21 cellular contexts compared by ENCODE assay signal in the genomic region with DNA sequence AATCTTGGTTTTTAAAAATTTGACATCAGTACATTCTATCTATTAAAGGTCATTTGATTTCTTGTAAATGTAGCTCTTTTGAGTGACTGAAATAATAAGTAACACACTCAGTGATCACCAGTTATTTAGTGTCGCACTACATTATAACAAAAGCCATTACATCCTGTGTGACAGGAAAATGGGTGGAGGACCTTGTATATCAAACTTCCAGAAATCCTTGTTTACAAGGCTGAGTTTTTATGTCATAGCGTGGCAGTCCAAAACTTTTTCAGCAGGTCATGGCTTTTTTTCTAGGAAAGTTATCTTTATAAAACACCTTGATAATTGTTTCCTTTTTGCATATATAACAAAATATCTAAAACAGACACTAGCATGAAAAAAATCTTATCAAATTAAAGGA. TPM values are rescaled to one million over a fixed set of nuclear protein-coding genes. Genes with fewer than 3 reads are reported as not detected.
DNase-seq lines count a peak whose midpoint lies in the region; ATAC-seq and TF ChIP-seq lines count a peak whose summit lies in the region.
"Had no signal": no experiment of that assay in that cellular context is flagged by ENCODE, and none has a peak within 500 bp of the region (broad histone marks: within the 10 kb centered on the region; RNA-seq: fewer than 3 reads in every experiment).

No MANE protein-coding gene starts in this region.

- H3K27me3 ChIP-seq in left ventricle myocardium inferior (ENCODE audit: low read depth) (no peaks in the 10 kb centered on the region), right atrium auricular region (no peaks in the 10 kb centered on the region), neural progenitor cell (no peaks in the 10 kb centered on the region)
- H3K27me3 ChIP-seq: SJSA1 had no signal

- H3K27ac ChIP-seq in left ventricle myocardium inferior (replicated peaks) (peak overlapping the region; percentile 84), right atrium auricular region (peak overlapping the region in 1 of 2 donors; percentile 36), neural progenitor cell (no peak overlapping the region)
- H3K27ac ChIP-seq: SJSA1 had no signal

- H3K36me3 Mint-ChIP-seq in neural progenitor cell, result no peaks in the 10 kb centered on the region
- H3K36me3 Mint-ChIP-seq: CD14-positive monocyte had no signal

- no peaks in the 10 kb centered on the region for H4K20me1 ChIP-seq in neural progenitor cell (ENCODE audit: low read depth)

- intact Hi-C loops in left ventricle myocardium inferior (cut with micrococcal nuclease), result no loop called here

- no peak overlapping the region for H2AFZ ChIP-seq in neural progenitor cell (replicated peaks)

- no peak for DNase-seq in left ventricle myocardium inferior
- DNase-seq in right atrium auricular region (ENCODE audit: low spot score), result no peak
- DNase-seq in dermis microvascular lymphatic vessel endothelial cell (ENCODE audit: low read depth in 2 of 2), result peak; percentile 33 to 45
- no peak for DNase-seq in neural progenitor cell (ENCODE audit: low spot score)
- no peak for DNase-seq in UCSD-AML1 (lab: John Stamatoyannopoulos, UW; ENCODE audit: unreplicated experiment)
- DNase-seq: COR-L47, DMS79, H7, MM.1S, NCI-H1092, NCI-H1436, NCI-H187 treated with DMSO at 0.1 percent for 48 hours, NCI-H2107, NCI-H446 treated with DMSO at 0.1 percent for 48 hours, NCI-H526 treated with DMSO at 0.1 percent for 48 hours had no signal

- no peak overlapping the region for H3K4me3 ChIP-seq in left ventricle myocardium inferior
- no peak overlapping the region for H3K4me3 ChIP-seq in right atrium auricular region
- H3K4me3 ChIP-seq in neural progenitor cell, result no peak overlapping the region
- H3K4me3 ChIP-seq: SJSA1 had no signal

- H3K9ac ChIP-seq in neural progenitor cell, result no peak overlapping the region

- H3K27me3 Mint-ChIP-seq in neural progenitor cell (ENCODE audit: insufficient read depth, low read depth), result peaks cover 4% of the 10 kb centered on the region

- TF ChIP-seq CTCF in left ventricle myocardium inferior (IDR thresholded peaks at IDR 0.05; ENCODE audit: borderline replicate concordance), result no peak
- TF ChIP-seq CTCF in right atrium auricular region (IDR thresholded peaks at IDR 0.05), result no peak
- no peak for TF ChIP-seq CTCF in neural progenitor cell (IDR thresholded peaks at IDR 0.05)

- peaks cover 27% of the 10 kb centered on the region for H3K4me1 Mint-ChIP-seq in neural progenitor cell

- H3K27ac Mint-ChIP-seq in neural progenitor cell, result no peak overlapping the region
- H3K27ac Mint-ChIP-seq: B cell had no signal

- no peaks in the 10 kb centered on the region for H3K79me2 ChIP-seq in neural progenitor cell (ENCODE audit: low read depth)

- peak overlapping the region; percentile 43 for H3K4me2 ChIP-seq in neural progenitor cell

- no peaks in the 10 kb centered on the region for H3K36me3 ChIP-seq in left ventricle myocardium inferior
- H3K36me3 ChIP-seq in right atrium auricular region, result no peaks in the 10 kb centered on the region
- H3K36me3 ChIP-seq in neural progenitor cell, result no peaks in the 10 kb centered on the region
- H3K36me3 ChIP-seq: SJSA1 had no signal

- H3K9me3 ChIP-seq in left ventricle myocardium inferior (replicated peaks) (no peaks in the 10 kb centered on the region), right atrium auricular region (no peaks in the 10 kb centered on the region), neural progenitor cell (ENCODE audit: low read depth) (no peaks in the 10 kb centered on the region)
- H3K9me3 ChIP-seq: SJSA1 had no signal

- ATAC-seq in HG03342 (IDR thresholded peaks at IDR 0.05; ENCODE audit: unreplicated experiment) (no peak), GM19467 (IDR thresholded peaks at IDR 0.05; ENCODE audit: unreplicated experiment) (no peak)
- ATAC-seq: Right ventricle myocardium inferior had no signal

- H3K4me1 ChIP-seq in left ventricle myocardium inferior (peaks cover 24% of the 10 kb centered on the region), right atrium auricular region (no peaks in the 10 kb centered on the region), neural progenitor cell (peaks cover 13% of the 10 kb centered on the region)
- H3K4me1 ChIP-seq: SJSA1 had no signal

- H3K9me3 Mint-ChIP-seq in neural progenitor cell, result no peaks in the 10 kb centered on the region

- H3F3A ChIP-seq in neural progenitor cell (ENCODE audit: low read depth), result peaks cover 4% of the 10 kb centered on the region

- H3K4me3 Mint-ChIP-seq in neural progenitor cell, result no peak overlapping the region
- H3K4me3 Mint-ChIP-seq: B cell had no signal

RNA-seq across cellular contexts. Expression of gene ITGA1, which starts 14.4 kb away (rescaled TPM):
- 28.4 TPM for total RNA-seq in left ventricle myocardium inferior
- total RNA-seq in right atrium auricular region, result 10 to 100 TPM; 13.2 to 26.8 TPM
- total RNA-seq in dermis microvascular lymphatic vessel endothelial cell, result 61.1 and 176 TPM in 2 replicates
- 2.2 and 3.9 TPM in 2 replicates for total RNA-seq in neural progenitor cell (ENCODE audit: low replicate concordance)

RNA-seq across cellular contexts. Expression of gene PELO, which starts 14.4 kb away (rescaled TPM):
- total RNA-seq in left ventricle myocardium inferior (19.7 TPM), right atrium auricular region (10 to 100 TPM in 1 of 2 donors, 1 to 10 TPM in 1; 8.5 to 11.8 TPM), dermis microvascular lymphatic vessel endothelial cell (23.0 and 26.6 TPM in 2 replicates), neural progenitor cell (ENCODE audit: low replicate concordance) (8.5 and 11.7 TPM in 2 replicates)

Comparison
In these comparisons a context has a peak if more than half of its experiments do, and no peak if none do; other contexts are left out.
1. DNase-seq: peak in dermis microvascular lymphatic vessel endothelial cell (2 of 2); none in left ventricle myocardium inferior (single experiment), right atrium auricular region (single experiment), neural progenitor cell (single experiment) and UCSD-AML1 (single experiment).